In the genomic region with DNA sequence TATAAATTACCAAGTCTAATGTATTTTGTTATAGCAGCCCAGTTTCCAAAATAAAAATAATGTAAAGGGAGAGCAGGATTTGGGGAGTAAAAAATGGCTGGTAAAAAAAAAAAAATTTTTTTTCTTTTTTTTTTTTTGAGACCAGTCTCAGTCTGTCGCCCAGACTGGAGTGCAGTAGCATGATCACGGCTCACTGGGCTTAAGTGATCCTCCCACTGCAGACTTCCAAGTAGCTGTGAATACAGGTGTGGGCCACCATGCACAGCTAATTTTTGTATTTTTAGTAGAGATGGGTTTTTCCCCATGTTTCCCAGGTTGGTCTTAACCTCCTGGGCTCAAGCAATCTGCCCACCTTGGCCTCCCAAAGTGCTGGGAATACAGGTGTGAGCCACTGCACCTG, we compare ENCODE assay signal across 28 cellular contexts. TPM values are rescaled to one million over a fixed set of nuclear protein-coding genes. Genes with fewer than 3 reads are reported as not detected.
"Had no signal": no experiment of that assay in that cellular context is flagged by ENCODE, and none has a peak within 500 bp of the region (broad histone marks: within the 10 kb centered on the region; RNA-seq: fewer than 3 reads in every experiment).

No MANE protein-coding gene starts in this region.

- H3K9me3 ChIP-seq: colonic mucosa, esophagus muscularis mucosa, gastroesophageal sphincter, heart left ventricle, neutrophil, pancreas, right lobe of liver, stomach, tibial artery had no signal

- H3K4me3 ChIP-seq: colonic mucosa, esophagus muscularis mucosa, gastroesophageal sphincter, heart left ventricle, hepatocyte, lung, pancreas, right lobe of liver, stomach, tibial artery had no signal

- H3K27ac Mint-ChIP-seq: dendritic cell treated with granulocyte-macrophage colony-stimulating factor and Interleukin-4, amounts not matched to agents 40 ng/mL and 50 ng/mL, for 4 days; memory B cell; natural killer cell; progenitor cell of endocrine pancreas; type B pancreatic cell had no signal

- H2AFZ ChIP-seq: hepatocyte had no signal

- H3K36me3 ChIP-seq: colonic mucosa, esophagus muscularis mucosa, gastroesophageal sphincter, heart left ventricle, neutrophil, pancreas, right lobe of liver, stomach, tibial artery had no signal

- H3K9me3 Mint-ChIP-seq: dendritic cell treated with granulocyte-macrophage colony-stimulating factor and Interleukin-4, amounts not matched to agents 40 ng/mL and 50 ng/mL, for 4 days; memory B cell; type B pancreatic cell had no signal

- H3K79me2 ChIP-seq: hepatocyte had no signal

- H3K4me1 ChIP-seq: colonic mucosa, foreskin keratinocyte, pancreas had no signal

- H3K27me3 Mint-ChIP-seq: memory B cell, progenitor cell of endocrine pancreas, type B pancreatic cell had no signal

- H3K27me3 ChIP-seq: colonic mucosa, esophagus muscularis mucosa, foreskin keratinocyte, gastroesophageal sphincter, heart left ventricle, hepatocyte, pancreas, right lobe of liver, stomach, tibial artery had no signal

- H3K4me3 Mint-ChIP-seq: dendritic cell treated with granulocyte-macrophage colony-stimulating factor and Interleukin-4, amounts not matched to agents 40 ng/mL and 50 ng/mL, for 4 days; memory B cell; natural killer cell; type B pancreatic cell had no signal

- H3K27ac ChIP-seq: colonic mucosa, esophagus muscularis mucosa, foreskin keratinocyte, gastroesophageal sphincter, heart left ventricle, hepatocyte, neutrophil, pancreas, right lobe of liver, stomach, tibial artery had no signal

- ATAC-seq: foreskin keratinocyte, gastroesophageal sphincter, heart left ventricle, left cardiac atrium, natural killer cell, pancreas, right lobe of liver had no signal

- H3K4me2 ChIP-seq: hepatocyte had no signal

- DNase-seq: colonic mucosa; effector memory CD4-positive, alpha-beta T cell; foreskin keratinocyte; heart left ventricle; left cardiac atrium; natural killer cell; pancreas; right lobe of liver; small intestine; stimulated activated CD4-positive, alpha-beta T cell treated with anti-CD3 and anti-CD28 coated beads, Interleukin-1b, Interleukin-23, amount 100 ng/mL, for 48 hours; stimulated activated CD4-positive, alpha-beta T cell treated with anti-CD3 and anti-CD28 coated beads, Interleukin-4, amount 100 ng/mL, for 1 hour; stimulated activated CD8-positive, alpha-beta memory T cell treated with anti-CD3 and anti-CD28 coated beads, Interleukin-4, amount 100 ng/mL, for 48 hours; stimulated activated naive CD4-positive, alpha-beta T cell treated with Interleukin-2 at 50 U/mL for 16 hours; stomach; tibial artery had no signal

RNA-seq across cellular contexts. Expression of a gene that starts 45.3 kb away (rescaled TPM):
- total RNA-seq: chondrocyte, colonic mucosa, natural killer cell, progenitor cell of endocrine pancreas, right lobe of liver had no signal
- polyA plus RNA-seq: endothelial cell of umbilical vein, liver, neural cell had no signal
